In genomic region chr16:75475420-75475847, GRCh38 we compare ENCODE assay signal across 2 cellular contexts.
TF ChIP-seq lines count a peak whose summit lies in the region.

No MANE protein-coding gene starts in this region.

TF ChIP-seq in GM23338, 12 proteins besides CTCF, POLR2A, EP300 and RAD21:
- TF ChIP-seq NANOG (IDR thresholded peaks at IDR 0.05; ENCODE audit: borderline replicate concordance) (no peak), ZNF462 (CRISPR knock-in tag; IDR thresholded peaks at IDR 0.05) (no peak), EZH2 (IDR thresholded peaks at IDR 0.05; ENCODE audit: low read depth, unreplicated experiment) (no peak), JUNB (IDR thresholded peaks at IDR 0.05; ENCODE audit: unreplicated experiment) (no peak), ETS1 (IDR thresholded peaks at IDR 0.05) (no peak), ZNF114 (CRISPR knock-in tag; IDR thresholded peaks at IDR 0.05) (no peak), ZNF331 (CRISPR knock-in tag; IDR thresholded peaks at IDR 0.05; ENCODE audit: low read depth) (no peak), POLR2AphosphoS5 (IDR thresholded peaks at IDR 0.05; ENCODE audit: low read depth) (no peak), STAT1 (IDR thresholded peaks at IDR 0.05; ENCODE audit: unreplicated experiment) (no peak)

TF ChIP-seq in H1, 55 proteins besides CTCF, POLR2A, EP300 and RAD21:
- TF ChIP-seq ZNF274 (IDR thresholded peaks at IDR 0.05; ENCODE audit: borderline replicate concordance, extremely low read depth, low read length) (no peak), CTBP2 (IDR thresholded peaks at IDR 0.05; ENCODE audit: borderline replicate concordance, insufficient read depth, insufficient read length, low read length) (no peak), ATF3 (IDR thresholded peaks at IDR 0.05; ENCODE audit: insufficient read depth, low read depth, low read length) (no peak), BCL11A (IDR thresholded peaks at IDR 0.05; ENCODE audit: low read depth in 2 of 2, low read length in 2 of 2) (no peak), SIRT6 (IDR thresholded peaks at IDR 0.05; ENCODE audit: low read length) (no peak), SAP30 (IDR thresholded peaks at IDR 0.05; ENCODE audit: insufficient read depth, insufficient replicate concordance, low read length) (no peak), KDM5A (IDR thresholded peaks at IDR 0.05; ENCODE audit: low read length) (no peak), RNF2 (IDR thresholded peaks at IDR 0.05; ENCODE audit: borderline replicate concordance, low read depth, low read length, missing control alignments, poor library complexity, severe bottlenecking) (no peak), SUZ12 (IDR thresholded peaks at IDR 0.05; ENCODE audit: low read length) (no peak), NANOG (IDR thresholded peaks at IDR 0.05; ENCODE audit: insufficient read depth, low read depth, low read length, poor library complexity, severe bottlenecking) (no peak), POU5F1 (IDR thresholded peaks at IDR 0.05; ENCODE audit: low read depth, low read length) (no peak), POLR2AphosphoS5 (IDR thresholded peaks at IDR 0.05; ENCODE audit: low read depth, low read length) (no peak), CBX8 (IDR thresholded peaks at IDR 0.05; ENCODE audit: borderline replicate concordance, low read depth, low read length) (no peak), RBBP5 (IDR thresholded peaks at IDR 0.05; ENCODE audit: borderline replicate concordance, low read depth, low read length) (no peak), CEBPB (IDR thresholded peaks at IDR 0.05; ENCODE audit: low read depth, low read length) (no peak), TAF1 (IDR thresholded peaks at IDR 0.05; ENCODE audit: low read depth, low read length) (no peak), CBX5 (IDR thresholded peaks at IDR 0.05; ENCODE audit: low read depth, low read length) (no peak), KDM1A (IDR thresholded peaks at IDR 0.05; ENCODE audit: borderline replicate concordance, low read length) (no peak), BRCA1 (IDR thresholded peaks at IDR 0.05; ENCODE audit: low read depth, low read length) (no peak), NRF1 (IDR thresholded peaks at IDR 0.05; ENCODE audit: low read depth, low read length) (no peak)
